2 cellular contexts compared by ENCODE assay signal in the genomic region with DNA sequence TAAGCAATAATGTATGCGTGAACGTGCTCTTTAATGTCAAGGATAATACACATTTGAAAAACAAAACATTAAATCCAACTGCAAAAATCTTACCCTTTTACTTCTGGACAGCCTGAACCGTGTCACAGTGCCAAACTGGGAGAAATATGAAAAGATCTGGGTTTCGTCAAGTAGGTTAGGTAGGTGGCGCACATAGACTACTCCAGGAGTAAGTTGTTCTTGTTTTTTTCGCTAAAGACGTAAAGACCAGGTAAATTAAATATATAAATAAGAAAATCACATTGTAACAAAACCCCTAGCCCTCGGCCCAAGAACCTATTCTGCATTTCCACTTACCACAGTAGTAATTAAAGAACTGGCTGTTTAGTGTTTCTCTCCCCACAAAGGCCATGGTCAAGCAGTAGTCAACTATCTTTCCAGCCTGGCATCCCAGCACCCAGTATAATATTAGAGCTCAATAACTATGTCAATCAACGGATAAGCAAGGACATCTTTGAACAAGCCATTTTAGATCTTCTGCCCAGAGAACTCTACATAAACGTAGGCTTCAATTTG.
TF ChIP-seq lines count a peak whose summit lies in the region.

No MANE protein-coding gene starts in this region.

TF ChIP-seq in IMR-90, 13 proteins besides CTCF, POLR2A, EP300 and RAD21:
- TF ChIP-seq SMC3 (IDR thresholded peaks at IDR 0.05; ENCODE audit: low read depth, low read length) (no peak), BHLHE40 (IDR thresholded peaks at IDR 0.05; ENCODE audit: low read depth, low read length) (no peak), FOS (IDR thresholded peaks at IDR 0.05; ENCODE audit: low read depth, low read length) (no peak), CEBPB (IDR thresholded peaks at IDR 0.05; ENCODE audit: low read depth, low read length) (no peak), MXI1 (IDR thresholded peaks at IDR 0.05; ENCODE audit: borderline replicate concordance, low read depth, low read length) (no peak), MAZ (IDR thresholded peaks at IDR 0.05; ENCODE audit: borderline replicate concordance, low read depth, low read length) (no peak), NFE2L2 (IDR thresholded peaks at IDR 0.05; ENCODE audit: low read depth, low read length) (no peak), CHD1 (IDR thresholded peaks at IDR 0.05; ENCODE audit: low read depth, low read length) (no peak), MAFK (IDR thresholded peaks at IDR 0.05; ENCODE audit: low read depth, low read length) (no peak), RFX5 (IDR thresholded peaks at IDR 0.05; ENCODE audit: low read depth, low read length) (no peak), RCOR1 (IDR thresholded peaks at IDR 0.05; ENCODE audit: insufficient replicate concordance, low read length) (no peak)
- TF ChIP-seq, protein P1, sequence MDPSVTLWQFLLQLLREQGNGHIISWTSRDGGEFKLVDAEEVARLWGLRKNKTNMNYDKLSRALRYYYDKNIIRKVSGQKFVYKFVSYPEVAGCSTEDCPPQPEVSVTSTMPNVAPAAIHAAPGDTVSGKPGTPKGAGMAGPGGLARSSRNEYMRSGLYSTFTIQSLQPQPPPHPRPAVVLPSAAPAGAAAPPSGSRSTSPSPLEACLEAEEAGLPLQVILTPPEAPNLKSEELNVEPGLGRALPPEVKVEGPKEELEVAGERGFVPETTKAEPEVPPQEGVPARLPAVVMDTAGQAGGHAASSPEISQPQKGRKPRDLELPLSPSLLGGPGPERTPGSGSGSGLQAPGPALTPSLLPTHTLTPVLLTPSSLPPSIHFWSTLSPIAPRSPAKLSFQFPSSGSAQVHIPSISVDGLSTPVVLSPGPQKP (IDR thresholded peaks at IDR 0.05; ENCODE audit: borderline replicate concordance, low read depth, low read length) = no peak
- TF ChIP-seq, protein P2, sequence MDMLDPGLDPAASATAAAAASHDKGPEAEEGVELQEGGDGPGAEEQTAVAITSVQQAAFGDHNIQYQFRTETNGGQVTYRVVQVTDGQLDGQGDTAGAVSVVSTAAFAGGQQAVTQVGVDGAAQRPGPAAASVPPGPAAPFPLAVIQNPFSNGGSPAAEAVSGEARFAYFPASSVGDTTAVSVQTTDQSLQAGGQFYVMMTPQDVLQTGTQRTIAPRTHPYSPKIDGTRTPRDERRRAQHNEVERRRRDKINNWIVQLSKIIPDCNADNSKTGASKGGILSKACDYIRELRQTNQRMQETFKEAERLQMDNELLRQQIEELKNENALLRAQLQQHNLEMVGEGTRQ (IDR thresholded peaks at IDR 0.05; ENCODE audit: low read depth, low read length) = no peak

TF ChIP-seq in liver, 16 proteins besides CTCF, POLR2A, EP300 and RAD21:
- TF ChIP-seq, protein P3, sequence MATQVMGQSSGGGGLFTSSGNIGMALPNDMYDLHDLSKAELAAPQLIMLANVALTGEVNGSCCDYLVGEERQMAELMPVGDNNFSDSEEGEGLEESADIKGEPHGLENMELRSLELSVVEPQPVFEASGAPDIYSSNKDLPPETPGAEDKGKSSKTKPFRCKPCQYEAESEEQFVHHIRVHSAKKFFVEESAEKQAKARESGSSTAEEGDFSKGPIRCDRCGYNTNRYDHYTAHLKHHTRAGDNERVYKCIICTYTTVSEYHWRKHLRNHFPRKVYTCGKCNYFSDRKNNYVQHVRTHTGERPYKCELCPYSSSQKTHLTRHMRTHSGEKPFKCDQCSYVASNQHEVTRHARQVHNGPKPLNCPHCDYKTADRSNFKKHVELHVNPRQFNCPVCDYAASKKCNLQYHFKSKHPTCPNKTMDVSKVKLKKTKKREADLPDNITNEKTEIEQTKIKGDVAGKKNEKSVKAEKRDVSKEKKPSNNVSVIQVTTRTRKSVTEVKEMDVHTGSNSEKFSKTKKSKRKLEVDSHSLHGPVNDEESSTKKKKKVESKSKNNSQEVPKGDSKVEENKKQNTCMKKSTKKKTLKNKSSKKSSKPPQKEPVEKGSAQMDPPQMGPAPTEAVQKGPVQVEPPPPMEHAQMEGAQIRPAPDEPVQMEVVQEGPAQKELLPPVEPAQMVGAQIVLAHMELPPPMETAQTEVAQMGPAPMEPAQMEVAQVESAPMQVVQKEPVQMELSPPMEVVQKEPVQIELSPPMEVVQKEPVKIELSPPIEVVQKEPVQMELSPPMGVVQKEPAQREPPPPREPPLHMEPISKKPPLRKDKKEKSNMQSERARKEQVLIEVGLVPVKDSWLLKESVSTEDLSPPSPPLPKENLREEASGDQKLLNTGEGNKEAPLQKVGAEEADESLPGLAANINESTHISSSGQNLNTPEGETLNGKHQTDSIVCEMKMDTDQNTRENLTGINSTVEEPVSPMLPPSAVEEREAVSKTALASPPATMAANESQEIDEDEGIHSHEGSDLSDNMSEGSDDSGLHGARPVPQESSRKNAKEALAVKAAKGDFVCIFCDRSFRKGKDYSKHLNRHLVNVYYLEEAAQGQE (IDR thresholded peaks at IDR 0.05) = no peak
- TF ChIP-seq HNF4A (conservative IDR thresholded peaks at IDR 0.05) (no peak), FOXA2 (IDR thresholded peaks at IDR 0.05) (no peak), SP1 (IDR thresholded peaks at IDR 0.05) (no peak), FOXA1 (IDR thresholded peaks at IDR 0.05) (no peak), HNF4G (IDR thresholded peaks at IDR 0.05) (no peak), JUND (IDR thresholded peaks at IDR 0.05) (no peak), TAF1 (conservative IDR thresholded peaks at IDR 0.05) (no peak), RXRA (IDR thresholded peaks at IDR 0.05) (no peak), EGR1 (IDR thresholded peaks at IDR 0.05; ENCODE audit: low read depth in 2 of 2) (no peak), YY1 (IDR thresholded peaks at IDR 0.05) (no peak), NR2F2 (IDR thresholded peaks at IDR 0.05) (no peak)
- TF ChIP-seq, protein P4, sequence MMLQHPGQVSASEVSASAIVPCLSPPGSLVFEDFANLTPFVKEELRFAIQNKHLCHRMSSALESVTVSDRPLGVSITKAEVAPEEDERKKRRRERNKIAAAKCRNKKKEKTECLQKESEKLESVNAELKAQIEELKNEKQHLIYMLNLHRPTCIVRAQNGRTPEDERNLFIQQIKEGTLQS (IDR thresholded peaks at IDR 0.05) = no peak
- TF ChIP-seq, protein P5, sequence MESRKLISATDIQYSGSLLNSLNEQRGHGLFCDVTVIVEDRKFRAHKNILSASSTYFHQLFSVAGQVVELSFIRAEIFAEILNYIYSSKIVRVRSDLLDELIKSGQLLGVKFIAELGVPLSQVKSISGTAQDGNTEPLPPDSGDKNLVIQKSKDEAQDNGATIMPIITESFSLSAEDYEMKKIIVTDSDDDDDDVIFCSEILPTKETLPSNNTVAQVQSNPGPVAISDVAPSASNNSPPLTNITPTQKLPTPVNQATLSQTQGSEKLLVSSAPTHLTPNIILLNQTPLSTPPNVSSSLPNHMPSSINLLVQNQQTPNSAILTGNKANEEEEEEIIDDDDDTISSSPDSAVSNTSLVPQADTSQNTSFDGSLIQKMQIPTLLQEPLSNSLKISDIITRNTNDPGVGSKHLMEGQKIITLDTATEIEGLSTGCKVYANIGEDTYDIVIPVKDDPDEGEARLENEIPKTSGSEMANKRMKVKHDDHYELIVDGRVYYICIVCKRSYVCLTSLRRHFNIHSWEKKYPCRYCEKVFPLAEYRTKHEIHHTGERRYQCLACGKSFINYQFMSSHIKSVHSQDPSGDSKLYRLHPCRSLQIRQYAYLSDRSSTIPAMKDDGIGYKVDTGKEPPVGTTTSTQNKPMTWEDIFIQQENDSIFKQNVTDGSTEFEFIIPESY (IDR thresholded peaks at IDR 0.05) = no peak
TF ChIP-seq in liver: peak in this region for 0.
